ENCODE assay signal across 10 cellular contexts in genomic region chr12:122126713-122127597, GRCh38. TPM values are rescaled to one million over a fixed set of nuclear protein-coding genes. Genes with fewer than 3 reads are reported as not detected.
A peak's percentile ranks its signal among the peaks of the same experiment; 100 is the strongest.
DNase-seq lines count a peak whose midpoint lies in the region; ATAC-seq and TF ChIP-seq lines count a peak whose summit lies in the region.
"Had no signal": no experiment of that assay in that cellular context is flagged by ENCODE, and none has a peak within 500 bp of the region (broad histone marks: within the 10 kb centered on the region; RNA-seq: fewer than 3 reads in every experiment).

No MANE protein-coding gene starts in this region.

- no peak for TF ChIP-seq CTCF in foreskin fibroblast (IDR thresholded peaks at IDR 0.05; ENCODE audit: low read depth, low read length)

- no peak for DNase-seq in activated T-cell treated with anti-CD3 and anti-CD28 coated beads, Interleukin-2, amount 50 U/mL, for 24 hours
- no peak for DNase-seq in activated T-cell treated with anti-CD3 and anti-CD28 coated beads for 4 hours
- DNase-seq in activated naive CD8-positive, alpha-beta T cell treated with anti-CD3 and anti-CD28 coated beads, Interleukin-2, amount 10 ng/mL, durations not matched to agents 7 days and 5 days = no peak
- DNase-seq in left colon = no peak
- DNase-seq in superior temporal gyrus (ENCODE audit: extremely low spot score) = peak; percentile 57
- no peak for DNase-seq in RPMI8226
- DNase-seq in foreskin fibroblast = no peak
- no peak for DNase-seq in GM23248
- DNase-seq: activated effector memory CD4-positive, alpha-beta T cell treated with anti-CD3 and anti-CD28 coated beads, Interleukin-2, amount 50 U/mL, for 16 hours had no signal

- no peaks in the 10 kb centered on the region for H3K9me3 Mint-ChIP-seq in activated T-cell treated with anti-CD3 and anti-CD28 coated beads, Interleukin-2, amount 50 U/mL, for 24 hours
- H3K9me3 Mint-ChIP-seq in activated naive CD8-positive, alpha-beta T cell treated with anti-CD3 and anti-CD28 coated beads, Interleukin-2, amount 10 ng/mL, durations not matched to agents 7 days and 5 days = no peaks in the 10 kb centered on the region

- no peak overlapping the region for H3K4me3 Mint-ChIP-seq in activated T-cell treated with anti-CD3 and anti-CD28 coated beads, Interleukin-2, amount 50 U/mL, for 24 hours
- no peak overlapping the region for H3K4me3 Mint-ChIP-seq in activated naive CD8-positive, alpha-beta T cell treated with anti-CD3 and anti-CD28 coated beads, Interleukin-2, amount 10 ng/mL, durations not matched to agents 7 days and 5 days

- peaks cover 49% of the 10 kb centered on the region for H3K36me3 Mint-ChIP-seq in activated T-cell treated with anti-CD3 and anti-CD28 coated beads, Interleukin-2, amount 50 U/mL, for 24 hours (ENCODE audit: low read depth)
- peaks cover 3% of the 10 kb centered on the region for H3K36me3 Mint-ChIP-seq in activated naive CD8-positive, alpha-beta T cell treated with anti-CD3 and anti-CD28 coated beads, Interleukin-2, amount 10 ng/mL, durations not matched to agents 7 days and 5 days

- H3K9ac ChIP-seq in GM23248 = no peak overlapping the region

- H3K27me3 Mint-ChIP-seq in activated T-cell treated with anti-CD3 and anti-CD28 coated beads, Interleukin-2, amount 50 U/mL, for 24 hours = no peaks in the 10 kb centered on the region
- H3K27me3 Mint-ChIP-seq in activated naive CD8-positive, alpha-beta T cell treated with anti-CD3 and anti-CD28 coated beads, Interleukin-2, amount 10 ng/mL, durations not matched to agents 7 days and 5 days = no peaks in the 10 kb centered on the region

- no peaks in the 10 kb centered on the region for H4K20me1 ChIP-seq in GM23248 (ENCODE audit: insufficient read depth)

- intact Hi-C loops in left colon (cut with DNase I, micrococcal nuclease) = no loop called here

- no peaks in the 10 kb centered on the region for H3K36me3 ChIP-seq in GM23248 (ENCODE audit: low read depth)

- no peak overlapping the region for H2AFZ ChIP-seq in GM23248

- no peak for ATAC-seq in activated naive CD8-positive, alpha-beta T cell treated with anti-CD3 and anti-CD28 coated beads, Interleukin-2, amount 10 ng/mL, durations not matched to agents 7 days and 5 days (ENCODE audit: low read depth)
- ATAC-seq in left colon = peak; percentile 6

- peaks cover 4% of the 10 kb centered on the region; the same call in 1 of the 2 replicates for H3K4me1 ChIP-seq in GM23248 (ENCODE audit: insufficient read depth)

- H3K79me2 ChIP-seq in GM23248 (ENCODE audit: insufficient read depth) = peaks cover 42% of the 10 kb centered on the region

- peaks cover 29% of the 10 kb centered on the region for H3K4me1 Mint-ChIP-seq in activated T-cell treated with anti-CD3 and anti-CD28 coated beads, Interleukin-2, amount 50 U/mL, for 24 hours (ENCODE audit: low read depth)
- peaks cover 16% of the 10 kb centered on the region for H3K4me1 Mint-ChIP-seq in activated naive CD8-positive, alpha-beta T cell treated with anti-CD3 and anti-CD28 coated beads, Interleukin-2, amount 10 ng/mL, durations not matched to agents 7 days and 5 days

- no peaks in the 10 kb centered on the region for H3K9me3 ChIP-seq in GM23248 (ENCODE audit: low read depth)

- H3K27ac Mint-ChIP-seq in activated T-cell treated with anti-CD3 and anti-CD28 coated beads, Interleukin-2, amount 50 U/mL, for 24 hours = peak overlapping the region; percentile 52
- H3K27ac Mint-ChIP-seq in activated naive CD8-positive, alpha-beta T cell treated with anti-CD3 and anti-CD28 coated beads, Interleukin-2, amount 10 ng/mL, durations not matched to agents 7 days and 5 days = peak overlapping the region; percentile 80

- no peak overlapping the region for H3K27ac ChIP-seq in GM23248

- H3K4me3 ChIP-seq in foreskin fibroblast (ENCODE audit: low read depth in 1 of 2, low read length in 2 of 2) (no peak overlapping the region), GM23248 (no peak overlapping the region)

- H3K27me3 ChIP-seq in GM23248 (replicated peaks; ENCODE audit: insufficient read depth) = no peaks in the 10 kb centered on the region

- H3K4me2 ChIP-seq in GM23248 (ENCODE audit: unreplicated experiment) = no peak overlapping the region

- in situ Hi-C loops in GM23248 (cut with MboI) = no loop called here

- POLR2A ChIA-PET in activated naive CD8-positive, alpha-beta T cell treated with anti-CD3 and anti-CD28 coated beads, Interleukin-2, amount 10 ng/mL, durations not matched to agents 7 days and 5 days (lab: Charles Lee) = no interaction called here

- no peaks in the 10 kb centered on the region for H3K9me2 ChIP-seq in GM23248 (ENCODE audit: insufficient read depth)

- H3F3A ChIP-seq in GM23248 (ENCODE audit: insufficient read depth) = no peaks in the 10 kb centered on the region

- WGBS in GM23248 (ENCODE audit: low coverage in 1 of 2, low lambda C conversion rate in 2 of 2, missing lambda C conversion rate in 2 of 2), 2 experiments = 86% methylated on average over 15 of the region's 15 CpGs

RNA-seq across cellular contexts. Expression of gene IL31, which starts 47.1 kb away (rescaled TPM):
- total RNA-seq in activated naive CD8-positive, alpha-beta T cell treated with anti-CD3 and anti-CD28 coated beads, Interleukin-2, amount 10 ng/mL, durations not matched to agents 7 days and 5 days = not detected
- not detected for total RNA-seq in left colon
- not detected in 2 replicates for total RNA-seq in GM23248 (2014; rRNA removed; shearing (Covaris generic))
- polyA plus RNA-seq in GM23248 (2016; fragmentation: Nextera tagmentation; extraction: Ambion mirVana) = not detected in 2 replicates
- total RNA-seq: temporal lobe had no signal

RNA-seq across cellular contexts. Expression of gene MLXIP, which starts 48.4 kb away (rescaled TPM):
- total RNA-seq in activated naive CD8-positive, alpha-beta T cell treated with anti-CD3 and anti-CD28 coated beads, Interleukin-2, amount 10 ng/mL, durations not matched to agents 7 days and 5 days = 10 to 100 TPM; 61.0 to 61.7 TPM
- 100 to 1,000 TPM; 125 to 175 TPM for total RNA-seq in left colon
- total RNA-seq in GM23248 (2014; rRNA removed; shearing (Covaris generic)) = 6.4 and 7.1 TPM in 2 replicates
- polyA plus RNA-seq in GM23248 (2016; fragmentation: Nextera tagmentation; extraction: Ambion mirVana) = 7.4 and 7.5 TPM in 2 replicates

RNA-seq across cellular contexts. Expression of gene LRRC43, which starts 56.0 kb away (rescaled TPM):
- total RNA-seq in activated naive CD8-positive, alpha-beta T cell treated with anti-CD3 and anti-CD28 coated beads, Interleukin-2, amount 10 ng/mL, durations not matched to agents 7 days and 5 days = under 1 TPM in 1 of 2 experiments, not detected in 1; 0.50 TPM
- under 1 TPM; 0.24 to 0.59 TPM for total RNA-seq in left colon
- 6.4 TPM in 1 of 2 replicates, not detected in the other for total RNA-seq in GM23248 (2014; rRNA removed; shearing (Covaris generic))
- polyA plus RNA-seq in GM23248 (2016; fragmentation: Nextera tagmentation; extraction: Ambion mirVana) = 1.5 and 1.9 TPM in 2 replicates
